ENCODE assay signal across 14 cellular contexts in genomic region chr14:102221026-102221425, GRCh38.
DNase-seq lines count a peak whose midpoint lies in the region; ATAC-seq and TF ChIP-seq lines count a peak whose summit lies in the region.
"Had no signal": no experiment of that assay in that cellular context is flagged by ENCODE, and none has a peak within 500 bp of the region (broad histone marks: within the 10 kb centered on the region; RNA-seq: fewer than 3 reads in every experiment).

No MANE protein-coding gene starts in this region.

- DNase-seq in AG10803 (ENCODE audit: low read depth) (peak; percentile 41), GM23248 (peak; percentile 73), RWPE2 (ENCODE audit: low spot score) (no peak), hepatic stellate cell (ENCODE audit: low spot score) (peak; percentile 61), hippocampal formation (lab: John Stamatoyannopoulos, UW) (no peak), AG08396 (ENCODE audit: low spot score) (no peak), NCI-H774 (lab: John Stamatoyannopoulos, UW) (no peak)
- DNase-seq: activated effector memory CD4-positive, alpha-beta T cell treated with Interleukin-2 at 50 U/mL for 16 hours; effector memory CD8-positive, alpha-beta T cell; head of caudate nucleus; left ventricle myocardium superior; MV-4-11; NCI-H2171 had no signal

- H3K27me3 ChIP-seq in GM23248 (replicated peaks; ENCODE audit: insufficient read depth) = no peaks in the 10 kb centered on the region
- no peaks in the 10 kb centered on the region for H3K27me3 ChIP-seq in RWPE2 (ENCODE audit: insufficient read depth, poor library complexity, severe bottlenecking)

- peak; percentile 69 for ATAC-seq in RWPE2 (ENCODE audit: low read depth)
- ATAC-seq: effector memory CD8-positive, alpha-beta T cell; left ventricle myocardium superior; sciatic nerve had no signal

- H2AFZ ChIP-seq in GM23248 = no peak overlapping the region

- no peaks in the 10 kb centered on the region for H3K36me3 ChIP-seq in GM23248 (ENCODE audit: low read depth)
- H3K36me3 ChIP-seq in RWPE2 (ENCODE audit: low read depth) = peaks cover 11% of the 10 kb centered on the region; the same call in 1 of the 2 replicates

- H3K27ac ChIP-seq in GM23248 = peak overlapping the region; percentile 49
- peak overlapping the region; percentile 39 for H3K27ac ChIP-seq in RWPE2 (ENCODE audit: poor library complexity, severe bottlenecking)

- H3K9ac ChIP-seq in GM23248 = peak overlapping the region; percentile 30; the same call in 1 of the 2 replicates

- H3K4me3 ChIP-seq in AG10803 (ENCODE audit: low read length) (no peak overlapping the region), GM23248 (no peak overlapping the region), RWPE2 (ENCODE audit: severe bottlenecking) (no peak overlapping the region)

- 23 to 32% methylated on average over 7 of the region's 7 CpGs for WGBS in GM23248 (ENCODE audit: low coverage in 1 of 2, low lambda C conversion rate in 2 of 2, missing lambda C conversion rate in 2 of 2), 2 experiments

- H3K4me1 ChIP-seq in GM23248 (ENCODE audit: insufficient read depth) (peaks cover 10% of the 10 kb centered on the region), RWPE2 (ENCODE audit: insufficient read depth, poor library complexity, severe bottlenecking) (peaks cover 13% of the 10 kb centered on the region)

- no peak for TF ChIP-seq CTCF in AG10803 (conservative IDR thresholded peaks at IDR 0.05; ENCODE audit: low read length)
- TF ChIP-seq CTCF in RWPE2 (IDR thresholded peaks at IDR 0.05; ENCODE audit: poor library complexity, severe bottlenecking) = no peak

- H3K9me2 ChIP-seq in GM23248 (ENCODE audit: insufficient read depth) = no peaks in the 10 kb centered on the region

- peak overlapping the region; percentile 9 for H3K4me2 ChIP-seq in GM23248 (ENCODE audit: unreplicated experiment)

- in situ Hi-C loops in GM23248 (cut with MboI) = no loop called here

- no peaks in the 10 kb centered on the region for H3K9me3 ChIP-seq in GM23248 (ENCODE audit: low read depth)
- H3K9me3 ChIP-seq in RWPE2 (ENCODE audit: severe bottlenecking) = no peaks in the 10 kb centered on the region

- H4K20me1 ChIP-seq in GM23248 (ENCODE audit: insufficient read depth) = no peaks in the 10 kb centered on the region

- peaks cover 41% of the 10 kb centered on the region for H3K79me2 ChIP-seq in GM23248 (ENCODE audit: insufficient read depth)

- H3F3A ChIP-seq in GM23248 (ENCODE audit: insufficient read depth) = 0 out of 2 replicates have a peak, but pooled peaks cover 12% of the 10 kb centered on the region

Comparison
In these comparisons a context has a peak if more than half of its experiments do, and no peak if none do; other contexts are left out.
1. DNase-seq: peak in AG10803 (single experiment), GM23248 (single experiment) and hepatic stellate cell (single experiment); none in RWPE2 (single experiment), hippocampal formation (0 of 2), AG08396 (single experiment) and NCI-H774 (single experiment).